Comparison of ENCODE assay signal across 25 cellular contexts in the genomic region with DNA sequence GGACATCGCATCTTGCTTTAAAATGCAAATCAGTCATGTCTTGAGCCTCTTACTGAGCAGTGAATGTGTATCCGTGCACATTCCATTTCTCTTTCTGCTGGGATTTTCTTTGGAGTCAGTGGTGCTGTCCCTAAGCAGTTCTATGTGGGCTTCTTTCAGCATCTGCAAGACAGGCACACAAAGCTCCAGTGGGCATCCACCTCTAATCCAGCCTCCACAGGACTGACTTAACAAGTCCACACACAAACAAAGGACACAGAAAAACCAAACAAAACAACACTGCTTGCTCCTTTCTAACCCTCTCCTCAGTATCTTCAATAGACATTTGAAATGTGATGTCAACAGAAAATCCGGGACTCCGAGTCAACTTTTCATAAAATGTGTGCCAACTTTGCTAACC. TPM values are rescaled to one million over a fixed set of nuclear protein-coding genes. Genes with fewer than 3 reads are reported as not detected.
DNase-seq lines count a peak whose midpoint lies in the region; ATAC-seq and TF ChIP-seq lines count a peak whose summit lies in the region.
"Had no signal": no experiment of that assay in that cellular context is flagged by ENCODE, and none has a peak within 500 bp of the region (broad histone marks: within the 10 kb centered on the region; RNA-seq: fewer than 3 reads in every experiment).

No MANE protein-coding gene starts in this region.

- WGBS in smooth muscle cell (ENCODE audit: low lambda C conversion rate) = 90% methylated on average over 4 of the region's 4 CpGs

- H3K9me3 ChIP-seq in smooth muscle cell (replicated peaks; ENCODE audit: low read depth) (no peaks in the 10 kb centered on the region), colonic mucosa (no peaks in the 10 kb centered on the region)
- H3K9me3 ChIP-seq: BLaER1, Peyer's patch had no signal

- no peaks in the 10 kb centered on the region for H3K79me2 ChIP-seq in GM23338 (replicated peaks; ENCODE audit: insufficient read depth)
- no peaks in the 10 kb centered on the region for H3K79me2 ChIP-seq in smooth muscle cell (ENCODE audit: low read depth)

- ATAC-seq in GM23338 = no peak
- ATAC-seq: GM12878 had no signal

- POLR2A ChIA-PET in GM10248 (lab: Yijun Ruan, JAX) = no interaction called here

- CTCF ChIA-PET in GM10248 (lab: Yijun Ruan, JAX) = no interaction called here

- H3K36me3 ChIP-seq in GM23338 (ENCODE audit: insufficient read depth) = no peaks in the 10 kb centered on the region
- no peaks in the 10 kb centered on the region for H3K36me3 ChIP-seq in smooth muscle cell (ENCODE audit: low read depth)
- no peaks in the 10 kb centered on the region for H3K36me3 ChIP-seq in colonic mucosa
- H3K36me3 ChIP-seq: BLaER1, Peyer's patch had no signal

- no peak for TF ChIP-seq CTCF in GM23338 (conservative IDR thresholded peaks at IDR 0.05; ENCODE audit: low read depth in 2 of 2)
- TF ChIP-seq CTCF in neural crest cell (conservative IDR thresholded peaks at IDR 0.05) = no peak
- no peak for TF ChIP-seq CTCF in smooth muscle cell (IDR thresholded peaks at IDR 0.05; ENCODE audit: borderline replicate concordance, insufficient read depth, poor library complexity, severe bottlenecking)
- TF ChIP-seq CTCF in GM10248 (IDR thresholded peaks at IDR 0.05; ENCODE audit: control extremely low read depth, extremely low read depth, low read depth, missing control alignments) = no peak
- TF ChIP-seq CTCF in glutamatergic neuron (IDR thresholded peaks at IDR 0.05; ENCODE audit: partially characterized antibody, unreplicated experiment) = no peak
- TF ChIP-seq CTCF in colonic mucosa (IDR thresholded peaks at IDR 0.05) = no peak

- DNase-seq in GM23338 (ENCODE audit: low spot score) (no peak), neural crest cell (ENCODE audit: low read depth, low spot score) (no peak), smooth muscle cell (lab: John Stamatoyannopoulos, UW; ENCODE audit: unreplicated experiment) (no peak), GM10248 (ENCODE audit: extremely low spot score) (no peak), glutamatergic neuron (no peak), colonic mucosa (no peak)
- no peak for DNase-seq in stimulated activated CD4-positive, alpha-beta T cell treated with anti-CD3 and anti-CD28 coated beads, Interleukin-2, amount 100 ng/mL, for 48 hours
- DNase-seq: CD4-positive, CD25-positive, alpha-beta regulatory T cell; GOT3; HCEC 1CT; MM.1S; NCI-H1694; NCI-H2029 treated with DMSO at 0.1 percent for 48 hours; NCI-H526 treated with DMSO at 0.1 percent for 48 hours; Peyer's patch; SHP77 treated with DMSO at 0.1 percent for 48 hours had no signal

- H4K20me1 ChIP-seq in GM23338 (replicated peaks; ENCODE audit: insufficient read depth) = no peaks in the 10 kb centered on the region
- no peaks in the 10 kb centered on the region for H4K20me1 ChIP-seq in smooth muscle cell (ENCODE audit: low read depth)
- H4K20me1 ChIP-seq: BLaER1 had no signal

- H3K4me2 ChIP-seq in GM23338 = no peak overlapping the region
- H3K4me2 ChIP-seq in smooth muscle cell = no peak overlapping the region
- H3K4me2 ChIP-seq: BLaER1, KMS-11 had no signal

- H3K9ac ChIP-seq in smooth muscle cell (ENCODE audit: low read depth) (no peak overlapping the region), colonic mucosa (ENCODE audit: low read depth in 2 of 2, low read length in 2 of 2) (no peak overlapping the region)
- H3K9ac ChIP-seq: BLaER1, KMS-11 had no signal

- H3K27ac ChIP-seq in GM23338 (ENCODE audit: low read depth) (no peak overlapping the region), cingulate gyrus (ENCODE audit: low read depth, low read length) (peak overlapping the region; percentile 70), smooth muscle cell (ENCODE audit: low read depth) (no peak overlapping the region), colonic mucosa (no peak overlapping the region)
- H3K27ac ChIP-seq: BLaER1, HL-60, KMS-11, Peyer's patch had no signal

- H3K9me3 Mint-ChIP-seq in GM23338 (no peaks in the 10 kb centered on the region), neural crest cell (no peaks in the 10 kb centered on the region), glutamatergic neuron (ENCODE audit: unreplicated experiment) (no peaks in the 10 kb centered on the region)
- H3K9me3 Mint-ChIP-seq: CD4-positive, CD25-positive, alpha-beta regulatory T cell; IgD-negative memory B cell had no signal

- H3K27me3 ChIP-seq in GM23338 (ENCODE audit: insufficient read depth) (no peaks in the 10 kb centered on the region), smooth muscle cell (ENCODE audit: low read depth) (no peaks in the 10 kb centered on the region), colonic mucosa (no peaks in the 10 kb centered on the region)
- H3K27me3 ChIP-seq: BLaER1, Peyer's patch had no signal

- no peak overlapping the region for H3K27ac Mint-ChIP-seq in GM23338
- peak overlapping the region; percentile 75 for H3K27ac Mint-ChIP-seq in neural crest cell (ENCODE audit: unreplicated experiment)
- H3K27ac Mint-ChIP-seq in glutamatergic neuron (ENCODE audit: unreplicated experiment) = no peak overlapping the region
- H3K27ac Mint-ChIP-seq: CD4-positive, CD25-positive, alpha-beta regulatory T cell; IgD-negative memory B cell had no signal

- H3K4me3 Mint-ChIP-seq in GM23338 = no peak overlapping the region
- no peak overlapping the region for H3K4me3 Mint-ChIP-seq in neural crest cell
- no peak overlapping the region for H3K4me3 Mint-ChIP-seq in glutamatergic neuron (ENCODE audit: unreplicated experiment)
- H3K4me3 Mint-ChIP-seq: CD4-positive, CD25-positive, alpha-beta regulatory T cell; IgD-negative memory B cell had no signal

- H3K4me3 ChIP-seq in GM23338 = no peak overlapping the region
- no peak overlapping the region for H3K4me3 ChIP-seq in smooth muscle cell
- H3K4me3 ChIP-seq in colonic mucosa = no peak overlapping the region
- H3K4me3 ChIP-seq: BLaER1, GM12878, Peyer's patch had no signal

- intact Hi-C loops in colonic mucosa (cut with DNase I) = no loop called here

- H2AFZ ChIP-seq in GM23338 = 0 out of 2 replicates have a peak overlapping the region, but pooled peaks have one; percentile 66
- H2AFZ ChIP-seq in smooth muscle cell (ENCODE audit: low read depth) = peak overlapping the region; percentile 8

- H3K4me1 ChIP-seq in GM23338 (ENCODE audit: insufficient read depth) = no peaks in the 10 kb centered on the region
- no peaks in the 10 kb centered on the region for H3K4me1 ChIP-seq in smooth muscle cell (ENCODE audit: low read depth)
- H3K4me1 ChIP-seq in colonic mucosa = no peaks in the 10 kb centered on the region
- H3K4me1 ChIP-seq: BLaER1, Peyer's patch had no signal

- no peaks in the 10 kb centered on the region for H3K9me2 ChIP-seq in GM23338 (ENCODE audit: insufficient read depth)

- H3K36me3 Mint-ChIP-seq in GM23338 (ENCODE audit: low read depth) = no peaks in the 10 kb centered on the region
- H3K36me3 Mint-ChIP-seq in neural crest cell (ENCODE audit: low read depth) = no peaks in the 10 kb centered on the region
- H3K36me3 Mint-ChIP-seq in glutamatergic neuron (ENCODE audit: unreplicated experiment) = no peaks in the 10 kb centered on the region
- H3K36me3 Mint-ChIP-seq: CD4-positive, CD25-positive, alpha-beta regulatory T cell; IgD-negative memory B cell had no signal

- no peaks in the 10 kb centered on the region for H3K4me1 Mint-ChIP-seq in GM23338
- peaks cover 19% of the 10 kb centered on the region for H3K4me1 Mint-ChIP-seq in neural crest cell
- H3K4me1 Mint-ChIP-seq in glutamatergic neuron (ENCODE audit: low read depth, unreplicated experiment) = peaks cover 2% of the 10 kb centered on the region

- peaks cover 5% of the 10 kb centered on the region for H3K27me3 Mint-ChIP-seq in GM23338 (ENCODE audit: insufficient read depth, low read depth, poor library complexity)
- H3K27me3 Mint-ChIP-seq in neural crest cell (ENCODE audit: low read depth) = no peaks in the 10 kb centered on the region
- no peaks in the 10 kb centered on the region for H3K27me3 Mint-ChIP-seq in glutamatergic neuron (ENCODE audit: unreplicated experiment)
- H3K27me3 Mint-ChIP-seq: IgD-negative memory B cell had no signal

- no peaks in the 10 kb centered on the region for H3F3A ChIP-seq in GM23338 (replicated peaks; ENCODE audit: low read depth)
- no peaks in the 10 kb centered on the region for H3F3A ChIP-seq in smooth muscle cell (ENCODE audit: low read depth)

TF ChIP-seq in GM23338, 12 proteins besides CTCF, POLR2A, EP300 and RAD21 (continues in another document):
- no peak for TF ChIP-seq CREB1 (CRISPR knock-in tag; IDR thresholded peaks at IDR 0.05; ENCODE audit: low read depth)
- no peak for TF ChIP-seq JUNB (IDR thresholded peaks at IDR 0.05; ENCODE audit: unreplicated experiment)
- TF ChIP-seq STAT1 (IDR thresholded peaks at IDR 0.05; ENCODE audit: unreplicated experiment) = no peak
- no peak for TF ChIP-seq NANOG (IDR thresholded peaks at IDR 0.05; ENCODE audit: borderline replicate concordance)
- no peak for TF ChIP-seq ZNF114 (CRISPR knock-in tag; IDR thresholded peaks at IDR 0.05)
- TF ChIP-seq POLR2AphosphoS5 (IDR thresholded peaks at IDR 0.05; ENCODE audit: low read depth) = no peak

RNA-seq across cellular contexts. Expression of a gene that starts 20.4 kb away (rescaled TPM):
- 1.3 and 1.5 TPM in 2 replicates for total RNA-seq in GM23338 (2014; rRNA removed; shearing (Covaris generic))
- polyA plus RNA-seq in GM23338 (2016; fragmentation: Nextera tagmentation; extraction: Ambion mirVana) (1.2 and 1.4 TPM in 2 replicates), smooth muscle cell (not detected in 2 replicates)
- total RNA-seq in neural crest cell (0.23 and 0.84 TPM in 2 replicates), smooth muscle cell (not detected in 2 replicates), glutamatergic neuron (ENCODE audit: unreplicated experiment) (not detected), colonic mucosa (not detected)
- total RNA-seq: A172; CD4-positive, CD25-positive, alpha-beta regulatory T cell; GM12878; NCI-H460; OCI-LY7; Peyer's patch had no signal
- polyA plus RNA-seq: CD4-positive, CD25-positive, alpha-beta regulatory T cell; GM12878; IgD-negative memory B cell had no signal
